19 cellular contexts compared by ENCODE assay signal in the genomic region with DNA sequence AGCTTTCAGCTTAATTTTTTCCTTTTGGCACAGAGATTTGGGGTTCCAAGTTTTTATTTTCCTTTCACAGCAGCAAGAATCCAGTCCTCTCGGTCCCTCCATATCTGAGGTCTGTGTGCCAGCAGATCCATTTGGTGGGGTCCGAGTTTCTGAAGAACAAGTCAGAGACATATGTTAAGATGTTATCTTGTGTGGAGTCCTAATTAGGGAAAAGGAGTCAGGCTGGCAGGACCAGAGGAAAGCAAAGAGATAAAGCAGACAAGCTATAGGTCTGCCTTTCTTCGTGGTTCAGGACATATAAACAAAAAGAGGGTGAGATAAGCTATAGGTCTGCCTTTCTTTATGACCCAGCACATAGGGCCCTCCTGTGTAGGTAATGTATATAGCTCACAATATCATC. TPM values are rescaled to one million over a fixed set of nuclear protein-coding genes. Genes with fewer than 3 reads are reported as not detected.
A peak's percentile ranks its signal among the peaks of the same experiment; 100 is the strongest.
DNase-seq lines count a peak whose midpoint lies in the region; ATAC-seq and TF ChIP-seq lines count a peak whose summit lies in the region.
"Had no signal": no experiment of that assay in that cellular context is flagged by ENCODE, and none has a peak within 500 bp of the region (broad histone marks: within the 10 kb centered on the region; RNA-seq: fewer than 3 reads in every experiment).

No MANE protein-coding gene starts in this region.

- H2BK5ac ChIP-seq in trophoblast cell (ENCODE audit: low read depth, low read length, poor library complexity), result no peak overlapping the region

- no peak for TF ChIP-seq CTCF in fibroblast of villous mesenchyme (IDR thresholded peaks at IDR 0.05; ENCODE audit: insufficient read depth, low read depth, low read length)
- no peak for TF ChIP-seq CTCF in heart right ventricle (IDR thresholded peaks at IDR 0.05)

- H3K27ac ChIP-seq in trophoblast cell (ENCODE audit: low read depth, low read length), result peak overlapping the region; percentile 92
- no peak overlapping the region for H3K27ac ChIP-seq in heart right ventricle
- H3K27ac ChIP-seq: A549, HL-60, KMS-11, Peyer's patch had no signal

- no peaks in the 10 kb centered on the region for H3K9me3 ChIP-seq in trophoblast cell (ENCODE audit: insufficient read depth, low read depth, low read length)
- no peaks in the 10 kb centered on the region for H3K9me3 ChIP-seq in heart right ventricle
- H3K9me3 ChIP-seq: A549, Peyer's patch had no signal

- H3K27me3 ChIP-seq in trophoblast cell (ENCODE audit: insufficient read depth, low read length) (no peaks in the 10 kb centered on the region), heart right ventricle (peaks cover 0 to 11% (median 0%) of the 10 kb centered on the region in 7 donors)
- H3K27me3 ChIP-seq: Peyer's patch had no signal

- DNase-seq in ELF-1 (ENCODE audit: low read depth, low spot score), result peak; percentile 36
- DNase-seq in SK-N-DZ (ENCODE audit: low spot score), result peak; percentile 93
- peak; percentile 18 for DNase-seq in fibroblast of villous mesenchyme (ENCODE audit: low read depth)
- no peak for DNase-seq in trophoblast cell
- DNase-seq in GM03348 (ENCODE audit: low spot score), result no peak
- DNase-seq in heart right ventricle, result no peak
- no peak for DNase-seq in activated CD4-positive, alpha-beta T cell treated with anti-CD3 and anti-CD28 coated beads for 1 hour
- DNase-seq: GDM1; NCI-H1092 treated with DMSO at 0.1 percent for 48 hours; NCI-H1436 treated with DMSO at 0.1 percent for 48 hours; NCI-H2029; NCI-H2227 treated with DMSO at 0.1 percent for 48 hours; NCI-H510A treated with DMSO at 0.1 percent for 48 hours; NCI-H748 treated with DMSO at 0.1 percent for 48 hours; NK-92 treated with Interleukin-12 subunit alpha and Interleukin-12 subunit beta, amount 100 ng/mL, for 24 hours; Peyer's patch had no signal

- H3K36me3 ChIP-seq in trophoblast cell (ENCODE audit: control insufficient read depth in 1 of 2, insufficient read depth in 2 of 2, low read length in 2 of 2), result peaks cover 0 to 2% of the 10 kb centered on the region in 2 experiments
- no peaks in the 10 kb centered on the region for H3K36me3 ChIP-seq in heart right ventricle
- H3K36me3 ChIP-seq: Peyer's patch had no signal

- H3K9ac ChIP-seq in trophoblast cell (ENCODE audit: low read length), result no peak overlapping the region
- H3K9ac ChIP-seq: KMS-11 had no signal

- no peak for ATAC-seq in heart right ventricle
- ATAC-seq: A549 had no signal

- intact Hi-C loops in heart right ventricle (cut with DNase I), result no loop called here

- H2BK12ac ChIP-seq in trophoblast cell (ENCODE audit: low read length), result no peak overlapping the region

- H3K18ac ChIP-seq in trophoblast cell (ENCODE audit: low read length), result no peak overlapping the region

- H2AFZ ChIP-seq in trophoblast cell (ENCODE audit: insufficient read depth, low read length, poor library complexity), result no peak overlapping the region

- H3K79me2 ChIP-seq in trophoblast cell (ENCODE audit: control insufficient read depth, insufficient read depth, low read length, poor library complexity), result peaks cover 2% of the 10 kb centered on the region

- no CpG with 5 or more reads among the region's 3 CpGs for WGBS in trophoblast cell (ENCODE audit: extremely low coverage, insufficient coverage, insufficient read length)
- 34 to 36% methylated on average over 3 of the region's 3 CpGs for WGBS in heart right ventricle, 2 donors

- H2BK120ac ChIP-seq in trophoblast cell (ENCODE audit: insufficient read depth, low read length, poor library complexity), result no peak overlapping the region

- no peak overlapping the region for H4K8ac ChIP-seq in trophoblast cell (ENCODE audit: low read depth, low read length)

- H3K23ac ChIP-seq in trophoblast cell (ENCODE audit: low read length), result no peak overlapping the region

- no peak overlapping the region for H3K14ac ChIP-seq in trophoblast cell (ENCODE audit: low read length)

- H2AK5ac ChIP-seq in trophoblast cell (ENCODE audit: low read length), result no peak overlapping the region

- H3K4me2 ChIP-seq in trophoblast cell (ENCODE audit: low read length), result peak overlapping the region; percentile 40
- H3K4me2 ChIP-seq: A549, KMS-11 had no signal

- H3K4me3 ChIP-seq in fibroblast of villous mesenchyme (ENCODE audit: low read depth, low read length) (no peak overlapping the region), trophoblast cell (ENCODE audit: low read depth, low read length) (no peak overlapping the region), heart right ventricle (no peak overlapping the region)
- H3K4me3 ChIP-seq: A549, Peyer's patch had no signal

- peaks cover 16 to 33% of the 10 kb centered on the region in 2 experiments for H3K4me1 ChIP-seq in trophoblast cell (ENCODE audit: control insufficient read depth in 1 of 2, insufficient read depth in 2 of 2, low read length in 2 of 2)
- no peaks in the 10 kb centered on the region for H3K4me1 ChIP-seq in heart right ventricle
- H3K4me1 ChIP-seq: A549, Peyer's patch had no signal

- no peak overlapping the region for H4K12ac ChIP-seq in trophoblast cell (ENCODE audit: low read depth, low read length)

- no peak overlapping the region for H4K91ac ChIP-seq in trophoblast cell (ENCODE audit: low read depth, low read length)

- peaks cover 20% of the 10 kb centered on the region for H3K79me1 ChIP-seq in trophoblast cell (ENCODE audit: low read length)

- no peak overlapping the region for H3K4ac ChIP-seq in trophoblast cell (ENCODE audit: low read depth, low read length)

RNA-seq across cellular contexts. Expression of gene TMED3, which starts 54.9 kb away (rescaled TPM):
- 92.0 and 120 TPM in 2 replicates for polyA plus RNA-seq in SK-N-DZ (2014; cell fraction: cytosol; rRNA removed)
- polyA plus RNA-seq in SK-N-DZ (2014; cell fraction: nucleus; rRNA removed), result 42.2 and 57.3 TPM in 2 replicates
- total RNA-seq in fibroblast of villous mesenchyme, result 98.2 and 104 TPM in 2 replicates
- 86.1 and 86.8 TPM in 2 replicates for polyA plus RNA-seq in trophoblast cell (2013)
- total RNA-seq in heart right ventricle, result 10 to 100 TPM; 13.0 to 38.5 (median 17.4) TPM
- 10 to 100 TPM; 13.5 to 35.9 TPM for polyA plus RNA-seq in heart right ventricle

Comparison
In these comparisons a context has a peak if more than half of its experiments do, and no peak if none do; other contexts are left out.
1. DNase-seq: peak in ELF-1 (single experiment), SK-N-DZ (single experiment) and fibroblast of villous mesenchyme (single experiment); none in trophoblast cell (0 of 2), GM03348 (single experiment), heart right ventricle (0 of 2) and activated CD4-positive, alpha-beta T cell treated with anti-CD3 and anti-CD28 coated beads for 1 hour (single experiment).